In the genomic region with DNA sequence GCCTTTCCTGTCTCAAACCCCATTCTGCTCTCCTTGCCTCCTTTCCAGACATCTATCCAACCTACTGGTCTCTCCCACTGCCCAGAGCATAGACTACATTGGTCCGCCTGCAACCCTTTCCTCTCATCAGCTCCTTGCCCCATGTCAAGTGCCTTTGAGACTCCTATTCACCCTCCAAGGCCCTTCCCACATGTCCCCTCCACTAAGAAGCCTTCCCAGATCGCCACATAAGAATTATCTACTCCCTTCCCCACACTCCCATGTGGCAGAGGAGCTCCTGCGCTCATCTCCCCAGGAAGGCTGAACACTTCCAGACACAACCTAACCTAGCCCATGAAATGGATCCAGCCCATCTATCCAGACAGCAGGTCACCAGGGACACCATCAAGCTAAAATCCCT, we compare ENCODE assay signal across 20 cellular contexts. TPM values are rescaled to one million over a fixed set of nuclear protein-coding genes. Genes with fewer than 3 reads are reported as not detected.
DNase-seq lines count a peak whose midpoint lies in the region; ATAC-seq and TF ChIP-seq lines count a peak whose summit lies in the region.
"Had no signal": no experiment of that assay in that cellular context is flagged by ENCODE, and none has a peak within 500 bp of the region (broad histone marks: within the 10 kb centered on the region; RNA-seq: fewer than 3 reads in every experiment).

No MANE protein-coding gene starts in this region.

- H3K4me1 Mint-ChIP-seq in HFFc6 (ENCODE audit: low read depth) (peaks cover 41% of the 10 kb centered on the region), mesothelial cell of epicardium (peaks cover 32% of the 10 kb centered on the region), Calu3 (ENCODE audit: low read depth, unreplicated experiment) (peaks cover 28% of the 10 kb centered on the region)
- H3K4me1 Mint-ChIP-seq in stimulated activated memory B cell treated with anti-CD40 and anti-IgM and Interleukin-4, amounts not matched to agents 10 μg/mL and 1 μg/mL and 100 μg/mL, for 72 hours = peaks cover 17% of the 10 kb centered on the region

- TF ChIP-seq POLR2A in adrenal gland (IDR thresholded peaks at IDR 0.05) (no peak), tibial nerve (IDR thresholded peaks at IDR 0.05) (no peak)

- no peaks in the 10 kb centered on the region for H3K27me3 ChIP-seq in adrenal gland
- H3K27me3 ChIP-seq in tibial nerve = no peaks in the 10 kb centered on the region
- H3K27me3 ChIP-seq: esophagus muscularis mucosa, testis had no signal

- H3K4me1 ChIP-seq in adrenal gland (replicated peaks in 1 of 2) = peaks cover 41 to 66% of the 10 kb centered on the region in 2 donors
- H3K4me1 ChIP-seq in tibial nerve = peaks cover 0 to 57% (median 26%) of the 10 kb centered on the region in 4 donors

- DNase-seq in HFFc6 = no peak
- no peak for DNase-seq in adrenal gland
- no peak for DNase-seq in mesothelial cell of epicardium (ENCODE audit: low spot score in 2 of 2, unreplicated experiment in 2 of 2)
- DNase-seq in tibial nerve (ENCODE audit: low spot score in 2 of 2) = no peak
- DNase-seq in KBM-7 = no peak
- DNase-seq in Calu3 = no peak
- DNase-seq: activated CD4-positive, alpha-beta T cell treated with anti-CD3 and anti-CD28 coated beads, Interleukin-2, amount 10 ng/mL, durations not matched to agents 24 days and 14 days; activated naive CD4-positive, alpha-beta T cell treated with Interleukin-2 at 50 U/mL for 16 hours; AML-193; natural killer cell; PC-3; stimulated activated CD4-positive, alpha-beta T cell treated with anti-CD3 and anti-CD28 coated beads, Interleukin-1b, Interleukin-23, amount 100 ng/mL, for 48 hours; testis had no signal

- TF ChIP-seq EP300 in tibial nerve (IDR thresholded peaks at IDR 0.05) = no peak

- H3K9me3 Mint-ChIP-seq in HFFc6 (no peaks in the 10 kb centered on the region), mesothelial cell of epicardium (no peaks in the 10 kb centered on the region), Calu3 (ENCODE audit: low read depth, unreplicated experiment) (no peaks in the 10 kb centered on the region)
- H3K9me3 Mint-ChIP-seq in stimulated activated memory B cell treated with anti-CD40 and anti-IgM and Interleukin-4, amounts not matched to agents 10 μg/mL and 1 μg/mL and 100 μg/mL, for 72 hours = no peaks in the 10 kb centered on the region
- H3K9me3 Mint-ChIP-seq: activated CD4-positive, alpha-beta T cell treated with anti-CD3 and anti-CD28 coated beads, Interleukin-2, amount 10 ng/mL, durations not matched to agents 24 days and 14 days; natural killer cell had no signal

- no TSS peak for BruUV-seq in Calu3 (replicated peaks; lab: Mats Ljungman, UMichigan)

- H3K36me3 Mint-ChIP-seq in HFFc6 (ENCODE audit: low read depth) (no peaks in the 10 kb centered on the region), mesothelial cell of epicardium (peaks cover 10% of the 10 kb centered on the region), Calu3 (ENCODE audit: insufficient read depth, unreplicated experiment) (peaks cover 17% of the 10 kb centered on the region)
- no peaks in the 10 kb centered on the region for H3K36me3 Mint-ChIP-seq in stimulated activated memory B cell treated with anti-CD40 and anti-IgM and Interleukin-4, amounts not matched to agents 10 μg/mL and 1 μg/mL and 100 μg/mL, for 72 hours
- H3K36me3 Mint-ChIP-seq: natural killer cell had no signal

- H3K9me3 ChIP-seq in adrenal gland (replicated peaks in 1 of 3) = no peaks in the 10 kb centered on the region
- no peaks in the 10 kb centered on the region for H3K9me3 ChIP-seq in tibial nerve
- H3K9me3 ChIP-seq: esophagus muscularis mucosa, testis had no signal

- 91 to 94% (median 93%) methylated on average over 3 of the region's 3 CpGs for WGBS in adrenal gland, 4 donors
- 91 to 94% methylated on average over 3 of the region's 3 CpGs for WGBS in tibial nerve, 2 donors

- CTCF ChIA-PET in Calu3 (lab: Charles Lee) = interaction anchor here (1.8 kb wide), 1 partner anchor 20 kb away, joined by 7 read pairs; no protein-coding TSS in a partner anchor

- peak overlapping the region; percentile 58 for H3K27ac Mint-ChIP-seq in HFFc6
- H3K27ac Mint-ChIP-seq in mesothelial cell of epicardium = peak overlapping the region; percentile 60
- peak overlapping the region; percentile 89 for H3K27ac Mint-ChIP-seq in stimulated activated memory B cell treated with anti-CD40 and anti-IgM and Interleukin-4, amounts not matched to agents 10 μg/mL and 1 μg/mL and 100 μg/mL, for 72 hours
- no peak overlapping the region for H3K27ac Mint-ChIP-seq in Calu3 (ENCODE audit: unreplicated experiment)
- H3K27ac Mint-ChIP-seq: activated CD4-positive, alpha-beta T cell treated with anti-CD3 and anti-CD28 coated beads, Interleukin-2, amount 10 ng/mL, durations not matched to agents 24 days and 14 days had no signal

- H3K4me3 ChIP-seq in adrenal gland = no peak overlapping the region
- no peak overlapping the region for H3K4me3 ChIP-seq in tibial nerve
- H3K4me3 ChIP-seq: esophagus muscularis mucosa, K562, lung, testis had no signal

- H3K27ac ChIP-seq in adrenal gland (peak overlapping the region; percentile 44 to 94 (median 89)), tibial nerve (peak overlapping the region in 1 of 4 donors; percentile 56)

- H3K36me3 ChIP-seq in adrenal gland (replicated peaks in 1 of 2) (no peaks in the 10 kb centered on the region), tibial nerve (peaks cover 0 to 25% (median 0%) of the 10 kb centered on the region in 3 donors)

- in situ Hi-C loops in KBM-7 (cut with MboI; ENCODE audit: low pct_unique_long_range_greater_than_20kb, low sequenced_read_pairs) = no loop called here

- no peak for ATAC-seq in stimulated activated memory B cell treated with anti-CD40 and anti-IgM and Interleukin-4, amounts not matched to agents 10 μg/mL and 1 μg/mL and 100 μg/mL, for 72 hours
- no peak for ATAC-seq in HG02798 (IDR thresholded peaks at IDR 0.05; ENCODE audit: poor library complexity, unreplicated experiment)
- ATAC-seq: K562, natural killer cell, PC-3 had no signal

- H3K27me3 Mint-ChIP-seq in HFFc6 (ENCODE audit: insufficient read depth) (peaks cover 13% of the 10 kb centered on the region), mesothelial cell of epicardium (ENCODE audit: low read depth) (no peaks in the 10 kb centered on the region), Calu3 (ENCODE audit: unreplicated experiment) (peaks cover 47% of the 10 kb centered on the region)
- H3K27me3 Mint-ChIP-seq in stimulated activated memory B cell treated with anti-CD40 and anti-IgM and Interleukin-4, amounts not matched to agents 10 μg/mL and 1 μg/mL and 100 μg/mL, for 72 hours = peaks cover 40% of the 10 kb centered on the region

- TF ChIP-seq CTCF in HFFc6 (IDR thresholded peaks at IDR 0.05) (no peak), adrenal gland (IDR thresholded peaks at IDR 0.05) (no peak), mesothelial cell of epicardium (IDR thresholded peaks at IDR 0.05; ENCODE audit: unreplicated experiment) (no peak), tibial nerve (IDR thresholded peaks at IDR 0.05) (no peak), Calu3 (IDR thresholded peaks at IDR 0.05; ENCODE audit: unreplicated experiment) (no peak)

- intact Hi-C loops in adrenal gland (cut with DNase I) (no loop called here), Calu3 (cut with micrococcal nuclease; ENCODE audit: unreplicated experiment) (no loop called here)

- H3K4me3 Mint-ChIP-seq in HFFc6 (no peak overlapping the region), mesothelial cell of epicardium (no peak overlapping the region), Calu3 (ENCODE audit: low read depth, unreplicated experiment) (no peak overlapping the region)
- H3K4me3 Mint-ChIP-seq in stimulated activated memory B cell treated with anti-CD40 and anti-IgM and Interleukin-4, amounts not matched to agents 10 μg/mL and 1 μg/mL and 100 μg/mL, for 72 hours = no peak overlapping the region
- H3K4me3 Mint-ChIP-seq: activated CD4-positive, alpha-beta T cell treated with anti-CD3 and anti-CD28 coated beads, Interleukin-2, amount 10 ng/mL, durations not matched to agents 24 days and 14 days; natural killer cell had no signal

RNA-seq across cellular contexts. Expression of a gene that starts 10.3 kb away (rescaled TPM):
- total RNA-seq in HFFc6 (2021; fragmentation: NEBNext Ultra II Directional; extraction: Animal tissue kit (Norgen Biotek cat#: 25700)) = 1 to 10 TPM; 3.3 to 5.0 (median 4.0) TPM
- total RNA-seq in adrenal gland (10 to 100 TPM in 1 of 8 donors, 1 to 10 TPM in 7; 2.2 to 28.6 (median 5.9) TPM), mesothelial cell of epicardium (51.8 to 58.3 TPM (median 54.1 TPM) in 3 replicates), tibial nerve (1 to 10 TPM; 2.6 to 3.9 (median 3.4) TPM), Calu3 (2022) (6.2 and 7.5 TPM in 2 replicates)
- polyA plus RNA-seq in adrenal gland = 10 to 100 TPM in 2 of 3 donors, 1 to 10 TPM in 1; 2.9 to 45.7 (median 17.9) TPM

RNA-seq across cellular contexts. Expression of a gene that starts 28.0 kb away (rescaled TPM):
- total RNA-seq in HFFc6 (2021; fragmentation: NEBNext Ultra II Directional; extraction: Animal tissue kit (Norgen Biotek cat#: 25700)) = not detected
- 1 to 10 TPM in 5 of 8 donors, under 1 TPM in 3; 0.43 to 2.1 (median 1.4) TPM for total RNA-seq in adrenal gland
- under 1 TPM; 0.34 to 0.48 (median 0.40) TPM for polyA plus RNA-seq in adrenal gland
- 1.6 to 2.1 TPM (median 1.7 TPM) in 3 replicates for total RNA-seq in mesothelial cell of epicardium
- total RNA-seq in tibial nerve = 1 to 10 TPM in 2 of 4 donors, under 1 TPM in 1, not detected in 1; 0.22 to 2.7 (median 1.2) TPM
- not detected in 2 replicates for total RNA-seq in Calu3 (2022)
- total RNA-seq: dermis microvascular lymphatic vessel endothelial cell, PC-3 had no signal

RNA-seq across cellular contexts. Expression of a gene that starts 34.5 kb away (rescaled TPM):
- total RNA-seq in HFFc6 (2021; fragmentation: NEBNext Ultra II Directional; extraction: Animal tissue kit (Norgen Biotek cat#: 25700)) = not detected
- 1 to 10 TPM in 1 of 8 donors, under 1 TPM in 6, not detected in 1; 0.28 to 2.0 (median 0.41) TPM for total RNA-seq in adrenal gland
- 1 to 10 TPM in 2 of 3 donors, under 1 TPM in 1; 0.34 to 1.2 (median 1.0) TPM for polyA plus RNA-seq in adrenal gland
- 0.61 to 0.82 TPM (median 0.69 TPM) in 3 replicates for total RNA-seq in mesothelial cell of epicardium
- not detected for total RNA-seq in tibial nerve
- not detected in 2 replicates for total RNA-seq in Calu3 (2022)
- total RNA-seq: dermis microvascular lymphatic vessel endothelial cell, esophagus muscularis mucosa, glomerular endothelial cell, K562 had no signal
